In the genomic region with DNA sequence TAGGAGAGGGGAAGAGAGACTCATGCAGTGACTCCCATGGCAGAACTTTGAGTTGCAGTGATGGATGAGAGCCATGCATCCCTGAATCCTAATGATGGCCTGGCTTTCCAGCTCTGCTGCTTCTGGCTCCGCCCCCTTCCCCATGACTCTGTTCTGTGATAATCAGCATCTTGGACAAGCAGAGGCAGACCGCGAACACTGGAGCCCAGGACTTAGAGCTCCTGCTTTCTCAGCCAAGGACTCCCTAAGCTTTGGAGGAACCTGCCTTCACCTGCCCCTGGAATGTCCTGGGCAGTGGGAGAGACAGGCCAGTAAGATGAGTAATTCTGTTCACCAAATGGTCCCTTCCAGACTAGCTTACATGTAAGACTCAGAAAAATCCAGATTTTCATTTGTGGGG, we compare ENCODE assay signal across 33 cellular contexts. TPM values are rescaled to one million over a fixed set of nuclear protein-coding genes. Genes with fewer than 3 reads are reported as not detected.
DNase-seq lines count a peak whose midpoint lies in the region; ATAC-seq, FAIRE-seq and TF ChIP-seq lines count a peak whose summit lies in the region.
"Had no signal": no experiment of that assay in that cellular context is flagged by ENCODE, and none has a peak within 500 bp of the region (broad histone marks: within the 10 kb centered on the region; RNA-seq: fewer than 3 reads in every experiment).

No MANE protein-coding gene starts in this region.

- H3K4me2 ChIP-seq in GM23338, result no peak overlapping the region
- H3K4me2 ChIP-seq: hepatocyte, neural progenitor cell had no signal

- H3K9me2 ChIP-seq in GM23338 (ENCODE audit: insufficient read depth), result no peaks in the 10 kb centered on the region

- H3K27me3 ChIP-seq in GM23338 (ENCODE audit: insufficient read depth) (no peaks in the 10 kb centered on the region), pancreas (no peaks in the 10 kb centered on the region)
- H3K27me3 ChIP-seq: colonic mucosa, hepatocyte, MG63, neural progenitor cell had no signal

- H3K9me3 Mint-ChIP-seq in GM23338 (no peaks in the 10 kb centered on the region; the same call in 2 of the 3 replicates), MCF 10A (ENCODE audit: unreplicated experiment) (no peaks in the 10 kb centered on the region)
- H3K9me3 Mint-ChIP-seq: activated naive CD4-positive, alpha-beta T cell treated with anti-CD3 and anti-CD28 coated beads for 36 hours; activated T-cell treated with anti-CD3 and anti-CD28 coated beads, Interleukin-2, amount 50 U/mL, for 72 hours; CD4-positive, alpha-beta T cell; effector memory CD8-positive, alpha-beta T cell; neural progenitor cell; stimulated activated naive B cell treated with anti-CD40 and anti-IgM and Interleukin-4, amounts not matched to agents 10 μg/mL and 1 μg/mL and 100 μg/mL, for 72 hours had no signal

- H3K27ac Mint-ChIP-seq in GM23338 (peak overlapping the region; percentile 78; the same call in 1 of the 2 replicates), MCF 10A (ENCODE audit: low read depth, unreplicated experiment) (no peak overlapping the region)
- H3K27ac Mint-ChIP-seq: activated naive CD4-positive, alpha-beta T cell treated with anti-CD3 and anti-CD28 coated beads for 36 hours; activated T-cell treated with anti-CD3 and anti-CD28 coated beads, Interleukin-2, amount 50 U/mL, for 72 hours; CD4-positive, alpha-beta T cell; effector memory CD8-positive, alpha-beta T cell; memory B cell; neural progenitor cell; progenitor cell of endocrine pancreas; stimulated activated naive B cell treated with anti-CD40 and anti-IgM and Interleukin-4, amounts not matched to agents 10 μg/mL and 1 μg/mL and 100 μg/mL, for 72 hours had no signal

- no peaks in the 10 kb centered on the region; the same call in 2 of the 3 replicates for H3K4me1 Mint-ChIP-seq in GM23338
- H3K4me1 Mint-ChIP-seq in MCF 10A (ENCODE audit: insufficient read depth, unreplicated experiment), result no peaks in the 10 kb centered on the region
- H3K4me1 Mint-ChIP-seq: memory B cell; stimulated activated naive B cell treated with anti-CD40 and anti-IgM and Interleukin-4, amounts not matched to agents 10 μg/mL and 1 μg/mL and 100 μg/mL, for 72 hours had no signal

- no peak for DNase-seq in GM23338 (ENCODE audit: low spot score)
- peak; percentile 9 for DNase-seq in HT-29 (ENCODE audit: low spot score)
- DNase-seq in MCF 10A (ENCODE audit: unreplicated experiment), result peak; percentile 47
- peak; percentile 80 for DNase-seq in islet precursor cell
- DNase-seq in pancreas, result no peak
- DNase-seq in activated effector memory CD4-positive, alpha-beta T cell treated with anti-CD3 and anti-CD28 coated beads, Interleukin-2, amount 50 U/mL, for 16 hours, result no peak
- DNase-seq in DMS53 (lab: John Stamatoyannopoulos, UW), result no peak
- DNase-seq: activated naive CD4-positive, alpha-beta T cell treated with anti-CD3 and anti-CD28 coated beads for 36 hours; activated T-cell treated with anti-CD3 and anti-CD28 coated beads, Interleukin-2, amount 50 U/mL, for 72 hours; amniotic stem cell; CD4-positive, alpha-beta T cell; colonic mucosa; effector memory CD8-positive, alpha-beta T cell; gastrocnemius medialis; KBM-7; MG63; NCI-H1105 treated with DMSO at 0.1 percent for 48 hours; NCI-H1930; NCI-H446; NK-92 treated with Interleukin-12 subunit alpha and Interleukin-12 subunit beta, amount 100 ng/mL, for 24 hours; PC-3; Right ventricle myocardium superior; stimulated activated CD4-positive, alpha-beta T cell treated with anti-CD3 and anti-CD28 coated beads, Interleukin-4, amount 100 ng/mL, for 4 hours; stimulated activated naive B cell treated with anti-CD40 and anti-IgM and Interleukin-4, amounts not matched to agents 10 μg/mL and 1 μg/mL and 100 μg/mL, for 72 hours; SW 1271; T-helper 9 cell had no signal

- H3K27ac ChIP-seq in GM23338 (ENCODE audit: low read depth), result no peak overlapping the region
- H3K27ac ChIP-seq in pancreas, result no peak overlapping the region
- H3K27ac ChIP-seq: colonic mucosa, esophagus muscularis mucosa, gastrocnemius medialis, hepatocyte, neural progenitor cell, VCaP had no signal

- BruUV-seq in MCF 10A (replicated peaks; lab: Mats Ljungman, UMichigan), result no TSS peak

- TF ChIP-seq CTCF in GM23338 (conservative IDR thresholded peaks at IDR 0.05; ENCODE audit: low read depth in 2 of 2), result no peak
- TF ChIP-seq CTCF in MCF 10A (IDR thresholded peaks at IDR 0.05; ENCODE audit: unreplicated experiment), result no peak
- no peak for TF ChIP-seq CTCF in pancreas (IDR thresholded peaks at IDR 0.05)

- no peaks in the 10 kb centered on the region for H3K4me1 ChIP-seq in GM23338 (ENCODE audit: insufficient read depth)
- H3K4me1 ChIP-seq in pancreas, result no peaks in the 10 kb centered on the region
- H3K4me1 ChIP-seq: colonic mucosa, esophagus muscularis mucosa, gastrocnemius medialis, neural progenitor cell had no signal

- POLR2A ChIA-PET in MCF 10A (lab: Yijun Ruan, JAX), result interaction anchor here (0.7 to 1.1 kb wide), 3 partner anchors 16 to 52 kb away, joined by 3 read pairs; no protein-coding TSS in a partner anchor

- H3K9me3 ChIP-seq in pancreas, result no peaks in the 10 kb centered on the region
- H3K9me3 ChIP-seq: colonic mucosa, esophagus muscularis mucosa, gastrocnemius medialis, MG63 had no signal

- H3K36me3 Mint-ChIP-seq in GM23338 (ENCODE audit: low read depth) (peaks cover 13% of the 10 kb centered on the region), MCF 10A (ENCODE audit: insufficient read depth, unreplicated experiment) (no peaks in the 10 kb centered on the region)
- H3K36me3 Mint-ChIP-seq: neural progenitor cell; stimulated activated naive B cell treated with anti-CD40 and anti-IgM and Interleukin-4, amounts not matched to agents 10 μg/mL and 1 μg/mL and 100 μg/mL, for 72 hours had no signal

- no peak; the same call in 2 of the 3 replicates for ATAC-seq in GM23338
- ATAC-seq in pancreas, result no peak
- ATAC-seq: activated T-cell treated with anti-CD3 and anti-CD28 coated beads, Interleukin-2, amount 50 U/mL, for 72 hours; effector memory CD8-positive, alpha-beta T cell; gastrocnemius medialis; PC-3; stimulated activated naive B cell treated with anti-CD40 and anti-IgM and Interleukin-4, amounts not matched to agents 10 μg/mL and 1 μg/mL and 100 μg/mL, for 72 hours had no signal

- H4K20me1 ChIP-seq in GM23338 (replicated peaks; ENCODE audit: insufficient read depth), result no peaks in the 10 kb centered on the region; the same call in 1 of the 2 replicates

- FAIRE-seq in pancreas (lab: Jason Lieb, UNC), result no peak
- FAIRE-seq: H54 had no signal

- no peaks in the 10 kb centered on the region for H3F3A ChIP-seq in GM23338 (replicated peaks; ENCODE audit: low read depth)

- intact Hi-C loops in MCF 10A (cut with micrococcal nuclease) (no loop called here), pancreas (cut with DNase I) (no loop called here)

- H3K4me3 Mint-ChIP-seq in GM23338 (no peak overlapping the region), MCF 10A (ENCODE audit: unreplicated experiment) (no peak overlapping the region)
- H3K4me3 Mint-ChIP-seq: activated naive CD4-positive, alpha-beta T cell treated with anti-CD3 and anti-CD28 coated beads for 36 hours; activated T-cell treated with anti-CD3 and anti-CD28 coated beads, Interleukin-2, amount 50 U/mL, for 72 hours; CD4-positive, alpha-beta T cell; effector memory CD8-positive, alpha-beta T cell; memory B cell; neural progenitor cell; stimulated activated naive B cell treated with anti-CD40 and anti-IgM and Interleukin-4, amounts not matched to agents 10 μg/mL and 1 μg/mL and 100 μg/mL, for 72 hours had no signal

- WGBS in pancreas, 2 donors, result 66 to 84% methylated on average over 3 of the region's 3 CpGs

- H3K4me3 ChIP-seq in GM23338, result no peak overlapping the region
- no peak overlapping the region for H3K4me3 ChIP-seq in pancreas
- H3K4me3 ChIP-seq: colonic mucosa, esophagus muscularis mucosa, gastrocnemius medialis, hepatocyte, MG63, neural progenitor cell had no signal

- no peaks in the 10 kb centered on the region for H3K36me3 ChIP-seq in GM23338 (ENCODE audit: insufficient read depth)
- no peaks in the 10 kb centered on the region for H3K36me3 ChIP-seq in pancreas
- H3K36me3 ChIP-seq: colonic mucosa, esophagus muscularis mucosa, gastrocnemius medialis, MG63, neural progenitor cell had no signal

- CTCF ChIA-PET in MCF 10A (lab: Yijun Ruan, JAX), result interaction anchor here (0.7 kb wide), 1 partner anchor 1825 kb away, joined by 3 read pairs; no protein-coding TSS in a partner anchor

- peaks cover under 1% of the 10 kb centered on the region for H3K27me3 Mint-ChIP-seq in GM23338 (ENCODE audit: insufficient read depth, low read depth, poor library complexity)
- H3K27me3 Mint-ChIP-seq in MCF 10A (ENCODE audit: insufficient read depth, unreplicated experiment), result peaks cover 3% of the 10 kb centered on the region

- no peaks in the 10 kb centered on the region for H3K79me2 ChIP-seq in GM23338 (replicated peaks; ENCODE audit: insufficient read depth)
- H3K79me2 ChIP-seq: hepatocyte had no signal

- no peak overlapping the region for H2AFZ ChIP-seq in GM23338
- H2AFZ ChIP-seq: hepatocyte, neural progenitor cell had no signal

TF ChIP-seq in GM23338, 12 proteins besides CTCF, POLR2A, EP300 and RAD21:
- TF ChIP-seq CREB1 (CRISPR knock-in tag; IDR thresholded peaks at IDR 0.05; ENCODE audit: low read depth), result no peak

RNA-seq across cellular contexts. Expression of gene CCDC92B, which starts 12.5 kb away (rescaled TPM):
- 8.4 and 9.1 TPM in 2 replicates for total RNA-seq in GM23338 (2014; rRNA removed; shearing (Covaris generic))
- polyA plus RNA-seq in GM23338 (2016; fragmentation: Nextera tagmentation; extraction: Ambion mirVana) (4.8 and 5.7 TPM in 2 replicates), pancreas (1 to 10 TPM; 1.6 to 4.6 TPM)
- 0.18 TPM in 2 replicates for total RNA-seq in HT-29 (2014; rRNA removed; shearing (Covaris generic))
- total RNA-seq in MCF 10A (2022) (not detected in 2 replicates), pancreas (under 1 TPM; 0.19 to 0.76 (median 0.54) TPM)
- total RNA-seq: gastrocnemius medialis, hepatocyte, PC-3 had no signal

RNA-seq across cellular contexts. Expression of gene CLUH, which starts 25.4 kb away (rescaled TPM):
- 86.1 and 90.0 TPM in 2 replicates for total RNA-seq in GM23338 (2014; rRNA removed; shearing (Covaris generic))
- polyA plus RNA-seq in GM23338 (2016; fragmentation: Nextera tagmentation; extraction: Ambion mirVana) (23.5 and 24.2 TPM in 2 replicates), pancreas (100 to 1,000 TPM in 1 of 2 donors, 10 to 100 TPM in 1; 66.8 to 201 TPM)
- total RNA-seq in HT-29 (2014; rRNA removed; shearing (Covaris generic)), result 156 and 168 TPM in 2 replicates
- total RNA-seq in MCF 10A (2022) (66.6 and 80.4 TPM in 2 replicates), pancreas (10 to 100 TPM; 47.7 to 85.5 (median 62.3) TPM)

RNA-seq across cellular contexts. Expression of gene RAP1GAP2, which starts 59.3 kb away (rescaled TPM):
- total RNA-seq in GM23338 (2014; rRNA removed; shearing (Covaris generic)), result 40.3 and 46.1 TPM in 2 replicates
- polyA plus RNA-seq in GM23338 (2016; fragmentation: Nextera tagmentation; extraction: Ambion mirVana) (17.8 and 18.6 TPM in 2 replicates), pancreas (10 to 100 TPM; 29.7 to 51.2 TPM)
- 9.6 and 14.0 TPM in 2 replicates for total RNA-seq in HT-29 (2014; rRNA removed; shearing (Covaris generic))
- total RNA-seq in MCF 10A (2022) (33.8 and 40.2 TPM in 2 replicates), pancreas (10 to 100 TPM; 35.2 to 48.0 (median 43.0) TPM)

Comparison
In these comparisons a context has a peak if more than half of its experiments do, and no peak if none do; other contexts are left out.
1. DNase-seq: peak in HT-29 (single experiment), MCF 10A (single experiment) and islet precursor cell (single experiment); none in GM23338 (single experiment), pancreas (0 of 6), activated effector memory CD4-positive, alpha-beta T cell treated with anti-CD3 and anti-CD28 coated beads, Interleukin-2, amount 50 U/mL, for 16 hours (single experiment) and DMS53 (single experiment).